14 cellular contexts compared by ENCODE assay signal in genomic region chr12:32032205-32032810, GRCh38.
DNase-seq lines count a peak whose midpoint lies in the region; ATAC-seq and TF ChIP-seq lines count a peak whose summit lies in the region.
"Had no signal": no experiment of that assay in that cellular context is flagged by ENCODE, and none has a peak within 500 bp of the region (broad histone marks: within the 10 kb centered on the region; RNA-seq: fewer than 3 reads in every experiment).

No MANE protein-coding gene starts in this region.

- no peak for TF ChIP-seq CTCF in mesothelial cell of epicardium (IDR thresholded peaks at IDR 0.05; ENCODE audit: unreplicated experiment)

- ATAC-seq in GM19023 (IDR thresholded peaks at IDR 0.05; ENCODE audit: unreplicated experiment): no peak
- no peak for ATAC-seq in HG03135 (IDR thresholded peaks at IDR 0.05; ENCODE audit: unreplicated experiment)

- DNase-seq in AG20443 (ENCODE audit: low spot score): peak; percentile 33
- peak; percentile 61 for DNase-seq in HT1080 (ENCODE audit: low read depth)
- DNase-seq in astrocyte of the hippocampus (ENCODE audit: low read depth, low spot score): peak; percentile 49
- no peak for DNase-seq in mesothelial cell of epicardium (ENCODE audit: low spot score in 2 of 2, unreplicated experiment in 2 of 2)
- DNase-seq in stimulated activated CD4-positive, alpha-beta T cell treated with anti-CD3 and anti-CD28 coated beads, Interleukin-2, amount 100 ng/mL, for 24 hours: no peak
- no peak for DNase-seq in AG08396 (ENCODE audit: low spot score)
- DNase-seq: activated CD4-positive, alpha-beta T cell treated with anti-CD3 and anti-CD28 coated beads, Interleukin-2, amount 10 ng/mL, durations not matched to agents 24 days and 14 days; BE2C; endodermal cell; NCI-H226; T-helper 2 cell had no signal

- peaks cover 41% of the 10 kb centered on the region for H3K4me1 Mint-ChIP-seq in mesothelial cell of epicardium

- no peaks in the 10 kb centered on the region for H3K27me3 Mint-ChIP-seq in mesothelial cell of epicardium (ENCODE audit: low read depth)
- H3K27me3 Mint-ChIP-seq: activated CD4-positive, alpha-beta T cell treated with anti-CD3 and anti-CD28 coated beads, Interleukin-2, amount 10 ng/mL, durations not matched to agents 24 days and 14 days; brain had no signal

- H3K4me3 Mint-ChIP-seq in mesothelial cell of epicardium: no peak overlapping the region
- H3K4me3 Mint-ChIP-seq: activated CD4-positive, alpha-beta T cell treated with anti-CD3 and anti-CD28 coated beads, Interleukin-2, amount 10 ng/mL, durations not matched to agents 24 days and 14 days; brain; endodermal cell had no signal

- no peaks in the 10 kb centered on the region for H3K9me3 Mint-ChIP-seq in mesothelial cell of epicardium
- H3K9me3 Mint-ChIP-seq: activated CD4-positive, alpha-beta T cell treated with anti-CD3 and anti-CD28 coated beads, Interleukin-2, amount 10 ng/mL, durations not matched to agents 24 days and 14 days; brain; endodermal cell had no signal

- peak overlapping the region; percentile 22 for H3K27ac Mint-ChIP-seq in mesothelial cell of epicardium
- H3K27ac Mint-ChIP-seq: activated CD4-positive, alpha-beta T cell treated with anti-CD3 and anti-CD28 coated beads, Interleukin-2, amount 10 ng/mL, durations not matched to agents 24 days and 14 days had no signal

- no peaks in the 10 kb centered on the region for H3K36me3 Mint-ChIP-seq in mesothelial cell of epicardium
- H3K36me3 Mint-ChIP-seq: brain had no signal

Comparison
In these comparisons a context has a peak if more than half of its experiments do, and no peak if none do; other contexts are left out.
1. DNase-seq: peak in AG20443 (single experiment), HT1080 (single experiment) and astrocyte of the hippocampus (single experiment); none in mesothelial cell of epicardium (0 of 2), stimulated activated CD4-positive, alpha-beta T cell treated with anti-CD3 and anti-CD28 coated beads, Interleukin-2, amount 100 ng/mL, for 24 hours (0 of 2) and AG08396 (single experiment).